Comparison of ENCODE assay signal across 20 cellular contexts in the genomic region with DNA sequence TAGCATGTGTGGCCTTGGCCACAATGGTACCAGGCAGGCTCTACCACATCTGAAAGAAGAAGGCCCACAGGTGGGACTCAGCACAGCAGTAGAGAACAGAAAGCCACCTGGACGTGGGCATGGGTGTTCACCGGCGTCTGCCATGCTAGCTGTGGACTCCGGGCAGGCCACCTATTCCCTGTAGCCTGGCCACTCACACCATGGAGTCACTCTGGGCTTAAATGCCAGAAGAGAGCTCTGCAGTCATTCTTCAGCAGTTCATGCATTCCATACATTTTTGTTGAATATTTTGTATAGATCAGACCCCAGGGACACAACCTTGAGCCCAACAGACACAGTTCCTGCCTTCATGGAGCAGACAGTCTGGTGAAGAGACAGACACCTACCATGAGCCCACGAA.
"Had no signal": no experiment of that assay in that cellular context is flagged by ENCODE, and none has a peak within 500 bp of the region (broad histone marks: within the 10 kb centered on the region; RNA-seq: fewer than 3 reads in every experiment).

No MANE protein-coding gene starts in this region.

- H3K36me3 Mint-ChIP-seq: activated naive CD8-positive, alpha-beta T cell; naive B cell had no signal

- H3K9me3 Mint-ChIP-seq: activated B cell treated with CpG ODN at 0.5 μM for 24 hours; activated CD8-positive, alpha-beta T cell treated with anti-CD3 and anti-CD28 coated beads for 36 hours; activated T-cell treated with anti-CD3 and anti-CD28 coated beads, Interleukin-2, amount 50 U/mL, for 72 hours; effector memory CD8-positive, alpha-beta T cell; T-helper 2 cell treated with Interferon-gamma antibody and Interleukin-4, amounts not matched to agents 5 μg/mL and 100 μg/mL, for 36 hours had no signal

- H3K27ac Mint-ChIP-seq: activated B cell treated with CpG ODN at 0.5 μM for 24 hours; activated CD8-positive, alpha-beta T cell treated with anti-CD3 and anti-CD28 coated beads for 36 hours; activated naive CD8-positive, alpha-beta T cell; activated T-cell treated with anti-CD3 and anti-CD28 coated beads, Interleukin-2, amount 50 U/mL, for 72 hours; effector memory CD8-positive, alpha-beta T cell; T-helper 2 cell treated with Interferon-gamma antibody and Interleukin-4, amounts not matched to agents 5 μg/mL and 100 μg/mL, for 36 hours had no signal

- ATAC-seq: activated CD8-positive, alpha-beta T cell treated with anti-CD3 and anti-CD28 coated beads for 36 hours; activated T-cell treated with anti-CD3 and anti-CD28 coated beads, Interleukin-2, amount 50 U/mL, for 72 hours; effector memory CD8-positive, alpha-beta T cell; left colon had no signal

- H3K4me1 Mint-ChIP-seq: activated B cell treated with CpG ODN at 0.5 μM for 24 hours had no signal

- H3K27ac ChIP-seq: brain microvascular endothelial cell, heart right ventricle, right atrium auricular region, suprapubic skin, upper lobe of left lung had no signal

- H3K4me3 Mint-ChIP-seq: activated B cell treated with CpG ODN at 0.5 μM for 24 hours; activated CD8-positive, alpha-beta T cell treated with anti-CD3 and anti-CD28 coated beads for 36 hours; activated naive CD8-positive, alpha-beta T cell; activated T-cell treated with anti-CD3 and anti-CD28 coated beads, Interleukin-2, amount 50 U/mL, for 72 hours; dendritic cell treated with granulocyte-macrophage colony-stimulating factor and Interleukin-4, amounts not matched to agents 40 ng/mL and 50 ng/mL, for 4 days; effector memory CD8-positive, alpha-beta T cell; T-helper 2 cell treated with Interferon-gamma antibody and Interleukin-4, amounts not matched to agents 5 μg/mL and 100 μg/mL, for 36 hours had no signal

- H3K27me3 ChIP-seq: brain microvascular endothelial cell, heart right ventricle, right atrium auricular region, suprapubic skin, upper lobe of left lung had no signal

- H3K27me3 Mint-ChIP-seq: activated CD8-positive, alpha-beta T cell treated with anti-CD3 and anti-CD28 coated beads for 36 hours; activated naive CD8-positive, alpha-beta T cell had no signal

- DNase-seq: activated B cell treated with CpG ODN at 0.5 μM for 24 hours; activated CD8-positive, alpha-beta memory T cell treated with anti-CD3 and anti-CD28 coated beads, Interleukin-2, amount 50 U/mL, for 4 hours; activated gamma-delta T cell; activated T-cell treated with anti-CD3 and anti-CD28 coated beads, Interleukin-2, amount 50 U/mL, for 72 hours; amniotic stem cell; brain microvascular endothelial cell; effector memory CD8-positive, alpha-beta T cell; left colon; naive B cell; small intestine; stimulated activated CD4-positive, alpha-beta T cell treated with anti-CD3 and anti-CD28 coated beads, Interleukin-4, amount 100 ng/mL, for 24 hours; stimulated activated naive CD4-positive, alpha-beta T cell treated with Interleukin-2 at 50 U/mL for 16 hours had no signal
